Comparison of ENCODE assay signal across 1 cellular context in genomic region chr1:3459940-3460652, GRCh38.
TF ChIP-seq lines count a peak whose summit lies in the region.

No MANE protein-coding gene starts in this region.

TF ChIP-seq in H1, 55 proteins besides CTCF, POLR2A, EP300 and RAD21:
- TF ChIP-seq CREB1 (IDR thresholded peaks at IDR 0.05) = no peak
- TF ChIP-seq CTBP2 (IDR thresholded peaks at IDR 0.05; ENCODE audit: borderline replicate concordance, insufficient read depth, insufficient read length, low read length) = no peak
- no peak for TF ChIP-seq USF2 (IDR thresholded peaks at IDR 0.05; ENCODE audit: low read length)
- TF ChIP-seq TAF7 (optimal IDR thresholded peaks at IDR 0.05; ENCODE audit: borderline replicate concordance, low read depth, low read length) = no peak
TF ChIP-seq in H1: peak in this region for 0.
